ENCODE assay signal across 19 cellular contexts in genomic region chr4:113776016-113776415, GRCh38. TPM values are rescaled to one million over a fixed set of nuclear protein-coding genes. Genes with fewer than 3 reads are reported as not detected.
DNase-seq lines count a peak whose midpoint lies in the region; ATAC-seq lines count a peak whose summit lies in the region.
"Had no signal": no experiment of that assay in that cellular context is flagged by ENCODE, and none has a peak within 500 bp of the region (broad histone marks: within the 10 kb centered on the region; RNA-seq: fewer than 3 reads in every experiment).

No MANE protein-coding gene starts in this region.

- no peaks in the 10 kb centered on the region for H4K20me1 ChIP-seq in Karpas-422 (ENCODE audit: insufficient read depth, low read depth, low read length)

- H3K4me2 ChIP-seq in Karpas-422 (ENCODE audit: low read depth, low read length, poor library complexity, severe bottlenecking): peak overlapping the region; percentile 13
- H3K4me2 ChIP-seq: A549 had no signal

- no peak overlapping the region for H3K4me3 Mint-ChIP-seq in activated naive CD4-positive, alpha-beta T cell treated with anti-CD3 and anti-CD28 coated beads, Interleukin-2, amount 50 U/mL, for 24 hours
- H3K4me3 Mint-ChIP-seq in memory B cell: no peak overlapping the region
- H3K4me3 Mint-ChIP-seq: CD4-positive, alpha-beta memory T cell; H9; IgD-negative memory B cell had no signal

- H3K36me3 Mint-ChIP-seq in activated naive CD4-positive, alpha-beta T cell treated with anti-CD3 and anti-CD28 coated beads, Interleukin-2, amount 50 U/mL, for 24 hours: no peaks in the 10 kb centered on the region
- no peaks in the 10 kb centered on the region for H3K36me3 Mint-ChIP-seq in memory B cell
- H3K36me3 Mint-ChIP-seq: CD4-positive, alpha-beta memory T cell; IgD-negative memory B cell had no signal

- no peak for DNase-seq in activated naive CD4-positive, alpha-beta T cell treated with anti-CD3 and anti-CD28 coated beads, Interleukin-2, amount 50 U/mL, for 16 hours
- DNase-seq in Karpas-422: no peak
- DNase-seq in memory B cell (ENCODE audit: low spot score in 2 of 2): no peak
- DNase-seq in activated CD4-positive, CD25-positive, alpha-beta regulatory T cell (lab: John Stamatoyannopoulos, UW): no peak
- no peak for DNase-seq in activated CD4-positive, CD25-positive, alpha-beta regulatory T cell treated with anti-CD3 and anti-CD28 coated beads, Interleukin-2, amount 50 U/mL, for 72 hours
- no peak for DNase-seq in NCI-H2227 treated with DMSO at 0.1 percent for 48 hours (lab: John Stamatoyannopoulos, UW)
- DNase-seq: AML-193; CD4-positive, alpha-beta memory T cell; DMS153; DMS79; GF-D8; KBM-7 had no signal

- H3K9me3 ChIP-seq in Karpas-422 (ENCODE audit: low read length): no peaks in the 10 kb centered on the region
- H3K9me3 ChIP-seq: A549 had no signal

- H3K27ac ChIP-seq in Karpas-422 (ENCODE audit: low read length): no peak overlapping the region
- H3K27ac ChIP-seq: 22Rv1, A549, C4-2B had no signal

- H3K4me1 ChIP-seq in Karpas-422 (ENCODE audit: low read length): peaks cover 7% of the 10 kb centered on the region
- H3K4me1 ChIP-seq: A549 had no signal

- H3K27me3 Mint-ChIP-seq in activated naive CD4-positive, alpha-beta T cell treated with anti-CD3 and anti-CD28 coated beads, Interleukin-2, amount 50 U/mL, for 24 hours: no peaks in the 10 kb centered on the region
- peaks cover 13% of the 10 kb centered on the region for H3K27me3 Mint-ChIP-seq in memory B cell

- no peak overlapping the region for H3K9ac ChIP-seq in Karpas-422 (ENCODE audit: low read length)

- no peaks in the 10 kb centered on the region for H3K27me3 ChIP-seq in Karpas-422 (ENCODE audit: low read length)

- no peak overlapping the region for H2AFZ ChIP-seq in Karpas-422 (ENCODE audit: low read length)

- no peak overlapping the region for H3K4me3 ChIP-seq in Karpas-422 (ENCODE audit: low read length)
- H3K4me3 ChIP-seq: A549 had no signal

- H3K79me2 ChIP-seq in Karpas-422 (ENCODE audit: low read length): no peaks in the 10 kb centered on the region

- H3K36me3 ChIP-seq in Karpas-422 (ENCODE audit: insufficient read depth, low read length): no peaks in the 10 kb centered on the region

- H3K4me1 Mint-ChIP-seq in activated naive CD4-positive, alpha-beta T cell treated with anti-CD3 and anti-CD28 coated beads, Interleukin-2, amount 50 U/mL, for 24 hours: peaks cover 14% of the 10 kb centered on the region
- H3K4me1 Mint-ChIP-seq in memory B cell: peaks cover 8% of the 10 kb centered on the region

- no peaks in the 10 kb centered on the region for H3K9me3 Mint-ChIP-seq in activated naive CD4-positive, alpha-beta T cell treated with anti-CD3 and anti-CD28 coated beads, Interleukin-2, amount 50 U/mL, for 24 hours
- no peaks in the 10 kb centered on the region for H3K9me3 Mint-ChIP-seq in memory B cell
- H3K9me3 Mint-ChIP-seq: CD4-positive, alpha-beta memory T cell; IgD-negative memory B cell had no signal

- H3K27ac Mint-ChIP-seq in activated naive CD4-positive, alpha-beta T cell treated with anti-CD3 and anti-CD28 coated beads, Interleukin-2, amount 50 U/mL, for 24 hours: peak overlapping the region; percentile 15
- no peak overlapping the region for H3K27ac Mint-ChIP-seq in memory B cell
- H3K27ac Mint-ChIP-seq: CD4-positive, alpha-beta memory T cell; H9; IgD-negative memory B cell had no signal

- peak; percentile 31 for ATAC-seq in memory B cell (ENCODE audit: low read depth)
- ATAC-seq: A549, HepG2 had no signal

- H3K9me2 ChIP-seq in Karpas-422 (replicated peaks; ENCODE audit: insufficient read depth, low read length): no peaks in the 10 kb centered on the region

RNA-seq across cellular contexts. Expression of gene CAMK2D, which starts 14.5 kb away (rescaled TPM):
- total RNA-seq in Karpas-422 (2014; rRNA removed; shearing (Covaris generic); ENCODE audit: low replicate concordance): 114 and 165 TPM in 2 replicates
